In genomic region chr12:981176-981828, GRCh38 we compare ENCODE assay signal across 21 cellular contexts. TPM values are rescaled to one million over a fixed set of nuclear protein-coding genes. Genes with fewer than 3 reads are reported as not detected.
DNase-seq lines count a peak whose midpoint lies in the region; ATAC-seq and TF ChIP-seq lines count a peak whose summit lies in the region.
"Had no signal": no experiment of that assay in that cellular context is flagged by ENCODE, and none has a peak within 500 bp of the region (broad histone marks: within the 10 kb centered on the region; RNA-seq: fewer than 3 reads in every experiment).

No MANE protein-coding gene starts in this region.

- H3K9me3 Mint-ChIP-seq in activated CD8-positive, alpha-beta memory T cell treated with anti-CD3 and anti-CD28 coated beads, Interleukin-2, amount 10 ng/mL, durations not matched to agents 7 days and 5 days (ENCODE audit: low read depth), result no peaks in the 10 kb centered on the region
- no peaks in the 10 kb centered on the region for H3K9me3 Mint-ChIP-seq in activated T-helper 1 cell treated with anti-CD3 and anti-CD28 coated beads, Interleukin-12 subunit alpha, Interleukin-12 subunit beta, Interleukin-2, Interleukin-4 antibody, amounts not matched to agents 30 ng/mL and 10 ng/mL and 1 ng/mL, durations not matched to agents 14 hours and 24 hours and 36 hours
- H3K9me3 Mint-ChIP-seq: activated CD4-positive, alpha-beta memory T cell treated with anti-CD3 and anti-CD28 coated beads for 36 hours; activated naive CD8-positive, alpha-beta T cell treated with anti-CD3 and anti-CD28 coated beads, Interleukin-2, amount 50 U/mL, for 24 hours; activated T-cell treated with anti-CD3 and anti-CD28 coated beads, Interleukin-2, amount 50 U/mL, for 72 hours; CD4-positive, alpha-beta T cell; natural killer cell treated with Interleukin-12 subunit alpha and Interleukin-12 subunit beta and Interleukin-15 and Interleukin-18, amount 100 ng/mL, for 72 hours had no signal

- H3K4me3 ChIP-seq in PC-9 (no peak overlapping the region), choroid plexus epithelial cell (ENCODE audit: low read depth, low read length) (no peak overlapping the region)
- H3K4me3 ChIP-seq: thyroid gland had no signal

- H3K9me2 ChIP-seq in PC-9 (ENCODE audit: insufficient read depth), result no peaks in the 10 kb centered on the region

- H3K9me3 ChIP-seq in PC-9 (ENCODE audit: insufficient read depth, low read depth), result no peaks in the 10 kb centered on the region
- H3K9me3 ChIP-seq: thyroid gland had no signal

- no peaks in the 10 kb centered on the region for H3K36me3 Mint-ChIP-seq in activated CD8-positive, alpha-beta memory T cell treated with anti-CD3 and anti-CD28 coated beads, Interleukin-2, amount 10 ng/mL, durations not matched to agents 7 days and 5 days
- no peaks in the 10 kb centered on the region for H3K36me3 Mint-ChIP-seq in activated T-helper 1 cell treated with anti-CD3 and anti-CD28 coated beads, Interleukin-12 subunit alpha, Interleukin-12 subunit beta, Interleukin-2, Interleukin-4 antibody, amounts not matched to agents 30 ng/mL and 10 ng/mL and 1 ng/mL, durations not matched to agents 14 hours and 24 hours and 36 hours (ENCODE audit: low read depth)
- H3K36me3 Mint-ChIP-seq: activated CD4-positive, alpha-beta memory T cell treated with anti-CD3 and anti-CD28 coated beads for 36 hours; natural killer cell treated with Interleukin-12 subunit alpha and Interleukin-12 subunit beta and Interleukin-15 and Interleukin-18, amount 100 ng/mL, for 72 hours had no signal

- H3K4me2 ChIP-seq in PC-9, result 0 out of 2 replicates have a peak overlapping the region, but pooled peaks have one; percentile 30

- H3F3A ChIP-seq in PC-9 (ENCODE audit: insufficient read depth, low read depth), result 0 out of 2 replicates have a peak, but pooled peaks cover 12% of the 10 kb centered on the region

- no peaks in the 10 kb centered on the region for H3K79me2 ChIP-seq in PC-9 (ENCODE audit: low read depth)

- peak overlapping the region; percentile 37; the same call in 1 of the 2 replicates for H3K27ac ChIP-seq in PC-9
- H3K27ac ChIP-seq: thyroid gland had no signal

- TF ChIP-seq CTCF in PC-9 (conservative IDR thresholded peaks at IDR 0.05) (no peak), choroid plexus epithelial cell (conservative IDR thresholded peaks at IDR 0.05; ENCODE audit: low read depth, low read length) (no peak)

- H3K4me1 ChIP-seq in PC-9 (replicated peaks; ENCODE audit: insufficient read depth), result peaks cover 9% of the 10 kb centered on the region
- H3K4me1 ChIP-seq: thyroid gland had no signal

- no TSS peak for BruUV-seq in PC-9 (replicated peaks; lab: Mats Ljungman, UMichigan)

- peak; percentile 36 for ATAC-seq in activated CD8-positive, alpha-beta memory T cell treated with anti-CD3 and anti-CD28 coated beads, Interleukin-2, amount 10 ng/mL, durations not matched to agents 7 days and 5 days
- ATAC-seq in HG02885 (IDR thresholded peaks at IDR 0.05; ENCODE audit: poor library complexity, unreplicated experiment), result no peak
- ATAC-seq in GM18909 (IDR thresholded peaks at IDR 0.05; ENCODE audit: poor library complexity, unreplicated experiment), result no peak
- ATAC-seq: activated naive CD8-positive, alpha-beta T cell treated with anti-CD3 and anti-CD28 coated beads, Interleukin-2, amount 50 U/mL, for 24 hours; activated T-cell treated with anti-CD3 and anti-CD28 coated beads, Interleukin-2, amount 50 U/mL, for 72 hours; HepG2 had no signal

- H3K27ac Mint-ChIP-seq in activated CD8-positive, alpha-beta memory T cell treated with anti-CD3 and anti-CD28 coated beads, Interleukin-2, amount 10 ng/mL, durations not matched to agents 7 days and 5 days, result no peak overlapping the region
- no peak overlapping the region for H3K27ac Mint-ChIP-seq in activated T-helper 1 cell treated with anti-CD3 and anti-CD28 coated beads, Interleukin-12 subunit alpha, Interleukin-12 subunit beta, Interleukin-2, Interleukin-4 antibody, amounts not matched to agents 30 ng/mL and 10 ng/mL and 1 ng/mL, durations not matched to agents 14 hours and 24 hours and 36 hours
- H3K27ac Mint-ChIP-seq: activated CD4-positive, alpha-beta memory T cell treated with anti-CD3 and anti-CD28 coated beads for 36 hours; activated naive CD8-positive, alpha-beta T cell treated with anti-CD3 and anti-CD28 coated beads, Interleukin-2, amount 50 U/mL, for 24 hours; activated T-cell treated with anti-CD3 and anti-CD28 coated beads, Interleukin-2, amount 50 U/mL, for 72 hours; CD4-positive, alpha-beta T cell; natural killer cell treated with Interleukin-12 subunit alpha and Interleukin-12 subunit beta and Interleukin-15 and Interleukin-18, amount 100 ng/mL, for 72 hours had no signal

- H3K27me3 ChIP-seq in PC-9 (ENCODE audit: insufficient read depth, low read depth), result no peaks in the 10 kb centered on the region
- H3K27me3 ChIP-seq: thyroid gland had no signal

- no peak overlapping the region for H2AFZ ChIP-seq in PC-9

- DNase-seq in activated CD8-positive, alpha-beta memory T cell treated with anti-CD3 and anti-CD28 coated beads, Interleukin-2, amount 10 ng/mL, durations not matched to agents 7 days and 5 days, result no peak
- no peak for DNase-seq in activated CD8-positive, alpha-beta memory T cell treated with anti-CD3 and anti-CD28 coated beads, Interleukin-2, amount 50 U/mL, for 48 hours
- DNase-seq in PC-9 (peak; percentile 37 to 87), choroid plexus epithelial cell (ENCODE audit: low read depth) (peak; percentile 55), NCI-H69 (lab: John Stamatoyannopoulos, UW) (no peak)
- no peak for DNase-seq in activated T-helper 1 cell treated with anti-CD3 and anti-CD28 coated beads, Interleukin-12 subunit alpha, Interleukin-12 subunit beta, Interleukin-2, Interleukin-4 antibody, amounts not matched to agents 30 ng/mL and 10 ng/mL and 1 ng/mL, durations not matched to agents 14 hours and 24 hours and 36 hours (ENCODE audit: low spot score)
- DNase-seq: activated CD4-positive, alpha-beta memory T cell treated with anti-CD3 and anti-CD28 coated beads for 36 hours; activated naive CD8-positive, alpha-beta T cell treated with anti-CD3 and anti-CD28 coated beads, Interleukin-2, amount 50 U/mL, for 24 hours; activated T-cell treated with anti-CD3 and anti-CD28 coated beads, Interleukin-2, amount 50 U/mL, for 72 hours; CD4-positive, alpha-beta T cell; DND-41; GOT3; NCI-H1930; NCI-H524 treated with DMSO at 0.1 percent for 48 hours; posterior cingulate gyrus; small intestine; thyroid gland had no signal

- CTCF ChIA-PET in activated CD8-positive, alpha-beta memory T cell treated with anti-CD3 and anti-CD28 coated beads, Interleukin-2, amount 10 ng/mL, durations not matched to agents 7 days and 5 days (lab: Charles Lee), result interaction anchor here (0.9 kb wide), 1 partner anchor 11 kb away, joined by 3 read pairs; no protein-coding TSS in a partner anchor
- CTCF ChIA-PET in PC-9 (lab: Charles Lee), result no interaction called here

- peaks cover 10% of the 10 kb centered on the region for H3K4me1 Mint-ChIP-seq in activated CD8-positive, alpha-beta memory T cell treated with anti-CD3 and anti-CD28 coated beads, Interleukin-2, amount 10 ng/mL, durations not matched to agents 7 days and 5 days
- H3K4me1 Mint-ChIP-seq in activated T-helper 1 cell treated with anti-CD3 and anti-CD28 coated beads, Interleukin-12 subunit alpha, Interleukin-12 subunit beta, Interleukin-2, Interleukin-4 antibody, amounts not matched to agents 30 ng/mL and 10 ng/mL and 1 ng/mL, durations not matched to agents 14 hours and 24 hours and 36 hours (ENCODE audit: low read depth), result peaks cover 14% of the 10 kb centered on the region

- intact Hi-C loops in PC-9 (cut with micrococcal nuclease; ENCODE audit: unreplicated experiment), result loop anchor here (10.0 kb wide), 1 partner anchor 113 kb away; no protein-coding TSS in a partner anchor
- intact Hi-C loops in activated T-helper 1 cell treated with anti-CD3 and anti-CD28 coated beads, Interleukin-12 subunit alpha, Interleukin-12 subunit beta, Interleukin-2, Interleukin-4 antibody, amounts not matched to agents 30 ng/mL and 10 ng/mL and 1 ng/mL, durations not matched to agents 14 hours and 24 hours and 36 hours (cut with micrococcal nuclease), result no loop called here

- H3K4me3 Mint-ChIP-seq in activated CD8-positive, alpha-beta memory T cell treated with anti-CD3 and anti-CD28 coated beads, Interleukin-2, amount 10 ng/mL, durations not matched to agents 7 days and 5 days, result no peak overlapping the region
- no peak overlapping the region for H3K4me3 Mint-ChIP-seq in activated T-helper 1 cell treated with anti-CD3 and anti-CD28 coated beads, Interleukin-12 subunit alpha, Interleukin-12 subunit beta, Interleukin-2, Interleukin-4 antibody, amounts not matched to agents 30 ng/mL and 10 ng/mL and 1 ng/mL, durations not matched to agents 14 hours and 24 hours and 36 hours
- H3K4me3 Mint-ChIP-seq: activated CD4-positive, alpha-beta memory T cell treated with anti-CD3 and anti-CD28 coated beads for 36 hours; activated naive CD8-positive, alpha-beta T cell treated with anti-CD3 and anti-CD28 coated beads, Interleukin-2, amount 50 U/mL, for 24 hours; activated T-cell treated with anti-CD3 and anti-CD28 coated beads, Interleukin-2, amount 50 U/mL, for 72 hours; CD4-positive, alpha-beta T cell; natural killer cell treated with Interleukin-12 subunit alpha and Interleukin-12 subunit beta and Interleukin-15 and Interleukin-18, amount 100 ng/mL, for 72 hours had no signal

- no peaks in the 10 kb centered on the region for H4K20me1 ChIP-seq in PC-9 (ENCODE audit: insufficient read depth)

- H3K27me3 Mint-ChIP-seq in activated CD8-positive, alpha-beta memory T cell treated with anti-CD3 and anti-CD28 coated beads, Interleukin-2, amount 10 ng/mL, durations not matched to agents 7 days and 5 days, result no peaks in the 10 kb centered on the region
- peaks cover 8% of the 10 kb centered on the region for H3K27me3 Mint-ChIP-seq in activated T-helper 1 cell treated with anti-CD3 and anti-CD28 coated beads, Interleukin-12 subunit alpha, Interleukin-12 subunit beta, Interleukin-2, Interleukin-4 antibody, amounts not matched to agents 30 ng/mL and 10 ng/mL and 1 ng/mL, durations not matched to agents 14 hours and 24 hours and 36 hours (ENCODE audit: insufficient read depth)
- H3K27me3 Mint-ChIP-seq: activated CD4-positive, alpha-beta memory T cell treated with anti-CD3 and anti-CD28 coated beads for 36 hours; activated naive CD8-positive, alpha-beta T cell treated with anti-CD3 and anti-CD28 coated beads, Interleukin-2, amount 50 U/mL, for 24 hours; CD4-positive, alpha-beta T cell had no signal

- no peaks in the 10 kb centered on the region for H3K36me3 ChIP-seq in PC-9 (ENCODE audit: low read depth)
- H3K36me3 ChIP-seq: thyroid gland had no signal

- POLR2A ChIA-PET in PC-9 (lab: Charles Lee; ENCODE audit: unreplicated experiment), result interaction anchor here (0.7 kb wide), 1 partner anchor 234 kb away, joined by 3 read pairs; no protein-coding TSS in a partner anchor

RNA-seq across cellular contexts. Expression of gene ERC1, which starts 9.7 kb away (rescaled TPM):
- total RNA-seq in activated CD8-positive, alpha-beta memory T cell treated with anti-CD3 and anti-CD28 coated beads, Interleukin-2, amount 10 ng/mL, durations not matched to agents 7 days and 5 days, result 10 to 100 TPM; 18.8 to 25.2 TPM
- total RNA-seq in PC-9 (2021), result 47.2 and 52.0 TPM in 2 replicates
- 33.6 and 34.3 TPM in 2 replicates for total RNA-seq in activated T-helper 1 cell treated with anti-CD3 and anti-CD28 coated beads, Interleukin-12 subunit alpha, Interleukin-12 subunit beta, Interleukin-2, Interleukin-4 antibody, amounts not matched to agents 30 ng/mL and 10 ng/mL and 1 ng/mL, durations not matched to agents 14 hours and 24 hours and 36 hours

RNA-seq across cellular contexts. Expression of gene RAD52, which starts 31.8 kb away (rescaled TPM):
- total RNA-seq in activated CD8-positive, alpha-beta memory T cell treated with anti-CD3 and anti-CD28 coated beads, Interleukin-2, amount 10 ng/mL, durations not matched to agents 7 days and 5 days, result 10 to 100 TPM; 14.6 to 21.8 TPM
- 19.7 and 25.0 TPM in 2 replicates for total RNA-seq in PC-9 (2021)
- 15.4 and 17.4 TPM in 2 replicates for total RNA-seq in activated T-helper 1 cell treated with anti-CD3 and anti-CD28 coated beads, Interleukin-12 subunit alpha, Interleukin-12 subunit beta, Interleukin-2, Interleukin-4 antibody, amounts not matched to agents 30 ng/mL and 10 ng/mL and 1 ng/mL, durations not matched to agents 14 hours and 24 hours and 36 hours

Comparison
In these comparisons a context has a peak if more than half of its experiments do, and no peak if none do; other contexts are left out.
1. DNase-seq: peak in PC-9 (2 of 2) and choroid plexus epithelial cell (single experiment); none in activated CD8-positive, alpha-beta memory T cell treated with anti-CD3 and anti-CD28 coated beads, Interleukin-2, amount 10 ng/mL, durations not matched to agents 7 days and 5 days (single experiment), activated CD8-positive, alpha-beta memory T cell treated with anti-CD3 and anti-CD28 coated beads, Interleukin-2, amount 50 U/mL, for 48 hours (single experiment), activated T-helper 1 cell treated with anti-CD3 and anti-CD28 coated beads, Interleukin-12 subunit alpha, Interleukin-12 subunit beta, Interleukin-2, Interleukin-4 antibody, amounts not matched to agents 30 ng/mL and 10 ng/mL and 1 ng/mL, durations not matched to agents 14 hours and 24 hours and 36 hours (single experiment) and NCI-H69 (single experiment).